ENCODE assay signal across 8 cellular contexts in the genomic region with DNA sequence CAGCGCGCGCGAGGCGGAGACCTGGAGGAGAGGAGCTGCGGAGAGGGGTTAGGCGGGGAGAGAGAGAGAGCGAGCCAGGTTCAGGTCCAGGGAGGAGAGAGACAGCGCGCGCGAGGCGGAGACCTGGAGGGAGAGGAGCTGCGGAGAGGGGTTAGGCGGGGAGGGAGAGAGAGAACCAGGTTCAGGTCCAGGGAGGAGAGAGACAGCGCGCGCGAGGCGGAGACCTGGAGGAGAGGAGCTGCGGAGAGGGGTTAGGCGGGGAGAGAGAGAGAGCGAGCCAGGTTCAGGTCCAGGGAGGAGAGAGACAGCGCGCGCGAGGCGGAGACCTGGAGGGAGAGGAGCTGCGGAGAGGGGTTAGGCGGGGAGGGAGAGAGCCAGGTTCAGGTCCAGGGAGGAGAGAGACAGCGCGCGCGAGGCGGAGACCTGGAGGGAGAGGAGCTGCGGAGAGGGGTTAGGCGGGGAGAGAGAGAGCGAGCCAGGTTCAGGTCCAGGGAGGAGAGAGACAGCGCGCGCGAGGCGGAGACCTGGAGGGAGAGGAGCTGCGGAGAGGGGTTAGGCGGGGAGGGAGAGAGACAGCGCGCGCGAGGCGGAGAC. TPM values are rescaled to one million over a fixed set of nuclear protein-coding genes. Genes with fewer than 3 reads are reported as not detected.
DNase-seq lines count a peak whose midpoint lies in the region; TF ChIP-seq lines count a peak whose summit lies in the region.
"Not testable (repeated sequence)": the region's sequence is repeated elsewhere in the genome, so short reads cannot be mapped to it uniquely, and the experiment has no call there.

No MANE protein-coding gene starts in this region.

- H2BK15ac ChIP-seq in neuronal stem cell (ENCODE audit: low read length) = not testable (repeated sequence)

- not testable (repeated sequence) for H4K20me1 ChIP-seq in SU-DHL-6 (ENCODE audit: low read depth, low read length)

- H3K4me1 Mint-ChIP-seq in CD14-positive monocyte = peaks cover 18% of the 10 kb centered on the region
- H3K4me1 Mint-ChIP-seq in activated naive CD8-positive, alpha-beta T cell treated with anti-CD3 and anti-CD28 coated beads for 36 hours = peaks cover 24% of the 10 kb centered on the region
- peaks cover 9 to 13% of the 10 kb centered on the region in 2 donors for H3K4me1 Mint-ChIP-seq in immature natural killer cell

- H3K4me2 ChIP-seq in SU-DHL-6 (ENCODE audit: low read depth, low read length, poor library complexity, severe bottlenecking) (peak overlapping the region; percentile 86), neuronal stem cell (ENCODE audit: insufficient read depth, low read length, poor library complexity, severe bottlenecking) (peak overlapping the region; percentile 90)

- H3K27ac Mint-ChIP-seq in CD14-positive monocyte; activated naive CD8-positive, alpha-beta T cell treated with anti-CD3 and anti-CD28 coated beads for 36 hours; immature natural killer cell: not testable (repeated sequence)

- H3K9me2 ChIP-seq in SU-DHL-6 (replicated peaks; ENCODE audit: insufficient read depth, low read length) = not testable (repeated sequence)

- not testable (repeated sequence) for H4K8ac ChIP-seq in neuronal stem cell (ENCODE audit: low read depth, low read length)

- WGBS in neuronal stem cell (ENCODE audit: extremely low coverage in 2 of 2, insufficient read length in 2 of 2, insufficient replicate concordance in 1 of 2), 2 donors = no CpG with 5 or more reads among the region's 50 CpGs

- H2BK120ac ChIP-seq in neuronal stem cell (ENCODE audit: low read depth, low read length) = not testable (repeated sequence)

- not testable (repeated sequence) for H2BK5ac ChIP-seq in neuronal stem cell (ENCODE audit: low read length)

- not testable (repeated sequence) for H3K9me3 Mint-ChIP-seq in CD14-positive monocyte; activated naive CD8-positive, alpha-beta T cell treated with anti-CD3 and anti-CD28 coated beads for 36 hours; immature natural killer cell

- H4K91ac ChIP-seq in neuronal stem cell (ENCODE audit: low read depth, low read length, poor library complexity) = not testable (repeated sequence)

- DNase-seq in CD14-positive monocyte (ENCODE audit: low spot score); activated naive CD8-positive, alpha-beta T cell treated with anti-CD3 and anti-CD28 coated beads for 36 hours; immature natural killer cell; neuronal stem cell (ENCODE audit: low spot score): not testable (repeated sequence)

- intact Hi-C loops in CD14-positive monocyte (cut with micrococcal nuclease) = loop anchor here (5.0 to 10.0 kb wide), 3 partner anchors 70 to 420 kb away; a partner anchor contains a TSS

- H3K27me3 ChIP-seq in HUES48 (ENCODE audit: control insufficient read depth, insufficient read depth, low read length) = peaks cover 36% of the 10 kb centered on the region
- not testable (repeated sequence) for H3K27me3 ChIP-seq in SU-DHL-6 (ENCODE audit: low read length); endocrine pancreas (ENCODE audit: control insufficient read depth, insufficient read depth, low read length)
- peaks cover 0 to 33% (median 8%) of the 10 kb centered on the region in 3 experiments for H3K27me3 ChIP-seq in neuronal stem cell (ENCODE audit: control insufficient read depth in 3 of 3, insufficient read depth in 3 of 3, low read depth in 1 of 3, low read length in 3 of 3)
- H3K27me3 ChIP-seq in stomach smooth muscle (ENCODE audit: control insufficient read depth in 1 of 2, insufficient read depth in 2 of 2, low read length in 2 of 2) = peaks cover 43 to 45% of the 10 kb centered on the region in 2 donors

- not testable (repeated sequence) for H3K4me1 ChIP-seq in HUES48 (ENCODE audit: control insufficient read depth, insufficient read depth, low read length); endocrine pancreas (ENCODE audit: control insufficient read depth, insufficient read depth, low read length)
- H3K4me1 ChIP-seq in neuronal stem cell (ENCODE audit: control insufficient read depth in 2 of 2, insufficient read depth in 1 of 2, low read depth in 1 of 2, low read length in 2 of 2) (peaks cover 9 to 10% of the 10 kb centered on the region in 2 donors), stomach smooth muscle (ENCODE audit: control insufficient read depth, insufficient read depth, low read length) (peaks cover 30% of the 10 kb centered on the region)

- not testable (repeated sequence) for H3F3A ChIP-seq in SU-DHL-6 (ENCODE audit: insufficient read depth)

- H2AK5ac ChIP-seq in neuronal stem cell (ENCODE audit: low read depth, low read length) = not testable (repeated sequence)

- H3K23ac ChIP-seq in neuronal stem cell (ENCODE audit: low read depth, low read length, poor library complexity) = not testable (repeated sequence)

- TF ChIP-seq CTCF in CD14-positive monocyte (IDR thresholded peaks at IDR 0.05); SU-DHL-6 (IDR thresholded peaks at IDR 0.05; ENCODE audit: insufficient read depth, low read length, poor library complexity, severe bottlenecking): not testable (repeated sequence)

- H3K27me3 Mint-ChIP-seq in CD14-positive monocyte (ENCODE audit: low read depth in 3 of 3) = peaks cover 38 to 54% (median 49%) of the 10 kb centered on the region in 3 donors
- H3K27me3 Mint-ChIP-seq in activated naive CD8-positive, alpha-beta T cell treated with anti-CD3 and anti-CD28 coated beads for 36 hours; immature natural killer cell (ENCODE audit: low read depth in 3 of 3): not testable (repeated sequence)

- H3K79me1 ChIP-seq in neuronal stem cell (ENCODE audit: low read depth, low read length) = not testable (repeated sequence)

- H2AFZ ChIP-seq in SU-DHL-6 (ENCODE audit: low read depth, low read length, severe bottlenecking) = not testable (repeated sequence)
- peak overlapping the region; percentile 92 for H2AFZ ChIP-seq in neuronal stem cell (ENCODE audit: low read length)

- H3K9me3 ChIP-seq in HUES48 (ENCODE audit: control insufficient read depth, insufficient read depth, low read length); SU-DHL-6 (ENCODE audit: insufficient read depth, low read length); endocrine pancreas (ENCODE audit: control insufficient read depth, low read length); neuronal stem cell (replicated peaks in 1 of 2; ENCODE audit: control insufficient read depth in 2 of 2, insufficient read depth in 1 of 2, low read depth in 1 of 2, low read length in 2 of 2); stomach smooth muscle (ENCODE audit: control insufficient read depth in 2 of 2, low read length in 2 of 2): not testable (repeated sequence)

- H3K4me3 ChIP-seq in HUES48 (ENCODE audit: low read depth, low read length) (peak overlapping the region; percentile 68), SU-DHL-6 (ENCODE audit: insufficient read depth, low read length, poor library complexity, severe bottlenecking) (peak overlapping the region; percentile 72), neuronal stem cell (ENCODE audit: low read length in 2 of 2) (peak overlapping the region; percentile 86 to 91), stomach smooth muscle (ENCODE audit: low read length in 2 of 2) (peak overlapping the region; percentile 69 to 80)
- not testable (repeated sequence) for H3K4me3 ChIP-seq in endocrine pancreas (ENCODE audit: control insufficient read depth, insufficient read depth, low read length)

- not testable (repeated sequence) for H3K4ac ChIP-seq in neuronal stem cell (ENCODE audit: low read length)

- H3K36me3 ChIP-seq in HUES48 (ENCODE audit: control insufficient read depth, insufficient read depth, low read length); SU-DHL-6 (ENCODE audit: low read length); endocrine pancreas (ENCODE audit: control insufficient read depth, insufficient read depth, low read length); stomach smooth muscle (ENCODE audit: control insufficient read depth in 2 of 2, insufficient read depth in 2 of 2, low read length in 2 of 2): not testable (repeated sequence)
- H3K36me3 ChIP-seq in neuronal stem cell (replicated peaks in 1 of 2; ENCODE audit: control insufficient read depth in 2 of 2, insufficient read depth in 2 of 2, low read length in 2 of 2) = peaks cover 3 to 23% of the 10 kb centered on the region in 2 donors

- not testable (repeated sequence) for H3K14ac ChIP-seq in neuronal stem cell (ENCODE audit: low read length)

- not testable (repeated sequence) for H2BK12ac ChIP-seq in neuronal stem cell (ENCODE audit: low read length)

- peak overlapping the region; percentile 82 to 94 for H3K4me3 Mint-ChIP-seq in CD14-positive monocyte
- peak overlapping the region; percentile 91 for H3K4me3 Mint-ChIP-seq in activated naive CD8-positive, alpha-beta T cell treated with anti-CD3 and anti-CD28 coated beads for 36 hours
- H3K4me3 Mint-ChIP-seq in immature natural killer cell = peak overlapping the region; percentile 51 to 88 (median 59)

- H3K36me3 Mint-ChIP-seq in CD14-positive monocyte, immature natural killer cell: not testable (repeated sequence)
- peaks cover 21% of the 10 kb centered on the region for H3K36me3 Mint-ChIP-seq in activated naive CD8-positive, alpha-beta T cell treated with anti-CD3 and anti-CD28 coated beads for 36 hours

- not testable (repeated sequence) for H3K27ac ChIP-seq in HUES48 (ENCODE audit: low read depth, low read length); SU-DHL-6 (ENCODE audit: low read depth, low read length); neuronal stem cell (replicated peaks; ENCODE audit: low read length); stomach smooth muscle (ENCODE audit: low read length)

- not testable (repeated sequence) for H3K18ac ChIP-seq in neuronal stem cell (ENCODE audit: low read length)

- H3K79me2 ChIP-seq in SU-DHL-6 (ENCODE audit: insufficient read depth, low read length) = peaks cover 14% of the 10 kb centered on the region

- H3K9ac ChIP-seq in HUES48 (ENCODE audit: low read depth, low read length); neuronal stem cell (ENCODE audit: low read depth, low read length, poor library complexity); stomach smooth muscle (ENCODE audit: low read length in 2 of 2): not testable (repeated sequence)
- H3K9ac ChIP-seq in SU-DHL-6 (ENCODE audit: low read length) (peak overlapping the region; percentile 71), endocrine pancreas (ENCODE audit: control insufficient read depth, insufficient read depth, low read length) (peak overlapping the region; percentile 15)

RNA-seq across cellular contexts. Expression of a gene that starts 31.4 kb away (rescaled TPM):
- polyA plus RNA-seq in CD14-positive monocyte (10 to 100 TPM; 33.2 to 53.8 TPM), immature natural killer cell (10 to 100 TPM; 22.6 to 43.9 (median 34.0) TPM)
- total RNA-seq in activated naive CD8-positive, alpha-beta T cell treated with anti-CD3 and anti-CD28 coated beads for 36 hours = 10 to 100 TPM; 58.2 to 61.2 TPM
- 18.9 TPM for polyA plus RNA-seq in neuronal stem cell (2013, experiment 1 of 2)
- 18.7 TPM for polyA plus RNA-seq in neuronal stem cell (2013, experiment 2 of 2)

RNA-seq across cellular contexts. Expression of a gene that starts 49.9 kb away (rescaled TPM):
- under 1 TPM; 0.31 to 0.42 TPM for polyA plus RNA-seq in CD14-positive monocyte
- 1 to 10 TPM; 2.1 to 2.4 TPM for total RNA-seq in activated naive CD8-positive, alpha-beta T cell treated with anti-CD3 and anti-CD28 coated beads for 36 hours
- 1 to 10 TPM in 2 of 3 donors, under 1 TPM in 1; 0.66 to 1.7 (median 1.5) TPM for polyA plus RNA-seq in immature natural killer cell
- 3.3 TPM for polyA plus RNA-seq in neuronal stem cell (2013, experiment 1 of 2)
- 3.2 TPM for polyA plus RNA-seq in neuronal stem cell (2013, experiment 2 of 2)
